In the genomic region with DNA sequence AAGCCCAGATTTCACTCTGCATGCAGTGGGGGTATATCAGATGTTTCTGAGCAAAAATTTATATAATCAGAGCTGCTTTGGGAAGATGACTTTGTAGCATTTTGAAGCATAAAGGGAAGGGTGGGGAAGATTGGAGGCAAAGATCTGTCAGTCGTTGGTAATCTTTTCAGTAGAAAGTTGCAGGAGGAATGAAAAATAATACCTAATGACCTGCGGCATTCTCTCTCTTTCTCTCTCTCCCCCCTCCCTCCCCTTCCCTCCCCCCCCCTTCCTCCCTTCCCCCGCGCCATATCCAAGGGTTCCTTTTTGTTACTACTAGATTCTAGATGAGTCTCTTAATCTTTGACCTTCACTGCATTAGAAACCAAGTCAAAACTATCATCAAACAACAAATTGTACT, we compare ENCODE assay signal across 16 cellular contexts. TPM values are rescaled to one million over a fixed set of nuclear protein-coding genes. Genes with fewer than 3 reads are reported as not detected.
DNase-seq lines count a peak whose midpoint lies in the region; ATAC-seq and TF ChIP-seq lines count a peak whose summit lies in the region.
"Had no signal": no experiment of that assay in that cellular context is flagged by ENCODE, and none has a peak within 500 bp of the region (broad histone marks: within the 10 kb centered on the region; RNA-seq: fewer than 3 reads in every experiment).

No MANE protein-coding gene starts in this region.

- no peaks in the 10 kb centered on the region for H3K9me3 ChIP-seq in BLaER1 treated with 17β-estradiol and CSF1 and Interleukin-3, amounts not matched to agents 10 nM and 100 nM (replicated peaks in 1 of 11)
- H3K9me3 ChIP-seq in Peyer's patch (no peaks in the 10 kb centered on the region), breast epithelium (no peaks in the 10 kb centered on the region)
- H3K9me3 ChIP-seq: mucosa of descending colon had no signal

- H3K4me3 Mint-ChIP-seq in activated T-helper 1 cell treated with anti-CD3 and anti-CD28 coated beads, Interleukin-12 subunit alpha, Interleukin-12 subunit beta, Interleukin-2, Interleukin-4 antibody, amounts not matched to agents 30 ng/mL and 10 ng/mL and 1 ng/mL, durations not matched to agents 14 hours and 24 hours and 36 hours = peak overlapping the region; percentile 25
- H3K4me3 Mint-ChIP-seq in nephron = peak overlapping the region; percentile 93 to 96 (median 95)

- intact Hi-C loops in activated T-helper 1 cell treated with anti-CD3 and anti-CD28 coated beads, Interleukin-12 subunit alpha, Interleukin-12 subunit beta, Interleukin-2, Interleukin-4 antibody, amounts not matched to agents 30 ng/mL and 10 ng/mL and 1 ng/mL, durations not matched to agents 14 hours and 24 hours and 36 hours (cut with micrococcal nuclease) = no loop called here
- intact Hi-C loops in breast epithelium (cut with DNase I; ENCODE audit: low total_unique reads) = no loop called here

- no peak overlapping the region for H3K27ac Mint-ChIP-seq in activated T-helper 1 cell treated with anti-CD3 and anti-CD28 coated beads, Interleukin-12 subunit alpha, Interleukin-12 subunit beta, Interleukin-2, Interleukin-4 antibody, amounts not matched to agents 30 ng/mL and 10 ng/mL and 1 ng/mL, durations not matched to agents 14 hours and 24 hours and 36 hours
- H3K27ac Mint-ChIP-seq in nephron = peak overlapping the region; percentile 7 to 98 (median 93)

- peak overlapping the region in 3 of 11 experiments; percentile 95 to 99 (median 98); a peak in 5 of 22 replicates for H3K9ac ChIP-seq in BLaER1 treated with 17β-estradiol and CSF1 and Interleukin-3, amounts not matched to agents 10 nM and 100 nM

- H3K27me3 Mint-ChIP-seq in activated T-helper 1 cell treated with anti-CD3 and anti-CD28 coated beads, Interleukin-12 subunit alpha, Interleukin-12 subunit beta, Interleukin-2, Interleukin-4 antibody, amounts not matched to agents 30 ng/mL and 10 ng/mL and 1 ng/mL, durations not matched to agents 14 hours and 24 hours and 36 hours (ENCODE audit: insufficient read depth) = peaks cover 55% of the 10 kb centered on the region
- no peaks in the 10 kb centered on the region for H3K27me3 Mint-ChIP-seq in nephron (ENCODE audit: low read depth)

- H3K9me3 Mint-ChIP-seq in activated T-helper 1 cell treated with anti-CD3 and anti-CD28 coated beads, Interleukin-12 subunit alpha, Interleukin-12 subunit beta, Interleukin-2, Interleukin-4 antibody, amounts not matched to agents 30 ng/mL and 10 ng/mL and 1 ng/mL, durations not matched to agents 14 hours and 24 hours and 36 hours = no peaks in the 10 kb centered on the region
- H3K9me3 Mint-ChIP-seq in nephron = no peaks in the 10 kb centered on the region

- H3K27ac ChIP-seq in BLaER1 treated with 17β-estradiol and CSF1 and Interleukin-3, amounts not matched to agents 10 nM and 100 nM = peak overlapping the region in 6 of 11 experiments; percentile 77 to 99 (median 92); a peak in 9 of 22 replicates
- H3K27ac ChIP-seq in Peyer's patch (peak overlapping the region in 2 of 4 donors; percentile 84 to 90), breast epithelium (no peak overlapping the region)

- peak overlapping the region in 10 of 11 experiments; percentile 74 to 94 (median 92); a peak in 16 of 22 replicates for H3K4me2 ChIP-seq in BLaER1 treated with 17β-estradiol and CSF1 and Interleukin-3, amounts not matched to agents 10 nM and 100 nM

- peaks cover 11% of the 10 kb centered on the region for H3K4me1 Mint-ChIP-seq in activated T-helper 1 cell treated with anti-CD3 and anti-CD28 coated beads, Interleukin-12 subunit alpha, Interleukin-12 subunit beta, Interleukin-2, Interleukin-4 antibody, amounts not matched to agents 30 ng/mL and 10 ng/mL and 1 ng/mL, durations not matched to agents 14 hours and 24 hours and 36 hours (ENCODE audit: low read depth)
- peaks cover 33% of the 10 kb centered on the region for H3K4me1 Mint-ChIP-seq in nephron

- peaks cover 0 to 10% (median 0%) of the 10 kb centered on the region in 11 experiments; a peak in 3 of 22 replicates for H4K20me1 ChIP-seq in BLaER1 treated with 17β-estradiol and CSF1 and Interleukin-3, amounts not matched to agents 10 nM and 100 nM

- H3K4me1 ChIP-seq in BLaER1 treated with 17β-estradiol and CSF1 and Interleukin-3, amounts not matched to agents 10 nM and 100 nM = peaks cover 35 to 70% (median 57%) of the 10 kb centered on the region in 10 experiments
- H3K4me1 ChIP-seq in Peyer's patch (peaks cover 0 to 16% (median 3%) of the 10 kb centered on the region in 4 donors), breast epithelium (no peaks in the 10 kb centered on the region)

- no peak for ATAC-seq in GM18519 (IDR thresholded peaks at IDR 0.05; ENCODE audit: low FRiP score, unreplicated experiment)

- TF ChIP-seq CTCF in nephron (IDR thresholded peaks at IDR 0.05; ENCODE audit: unreplicated experiment in 3 of 3) = no peak
- no peak for TF ChIP-seq CTCF in Peyer's patch (IDR thresholded peaks at IDR 0.05)
- no peak for TF ChIP-seq CTCF in breast epithelium (IDR thresholded peaks at IDR 0.05)

- DNase-seq in H7 (peak; percentile 13), Peyer's patch (no peak), breast epithelium (ENCODE audit: low spot score in 2 of 2) (no peak)
- DNase-seq in activated T-helper 1 cell treated with anti-CD3 and anti-CD28 coated beads, Interleukin-12 subunit alpha, Interleukin-12 subunit beta, Interleukin-2, Interleukin-4 antibody, amounts not matched to agents 30 ng/mL and 10 ng/mL and 1 ng/mL, durations not matched to agents 14 hours and 24 hours and 36 hours (ENCODE audit: low spot score) = no peak
- DNase-seq in stimulated activated naive CD4-positive, alpha-beta T cell (lab: John Stamatoyannopoulos, UW) = no peak
- DNase-seq: activated naive CD4-positive, alpha-beta T cell; effector CD4-positive, alpha-beta T cell; kidney glomerular epithelial cell; NCI-H187 treated with DMSO at 0.1 percent for 48 hours; NCI-H510A treated with DMSO at 0.1 percent for 48 hours had no signal

- H3K27me3 ChIP-seq in BLaER1 treated with 17β-estradiol and CSF1 and Interleukin-3, amounts not matched to agents 10 nM and 100 nM = no peaks in the 10 kb centered on the region
- peaks cover 8% of the 10 kb centered on the region for H3K27me3 ChIP-seq in H7 (ENCODE audit: control insufficient read depth, insufficient read depth, low read length)
- H3K27me3 ChIP-seq in Peyer's patch = no peaks in the 10 kb centered on the region
- no peaks in the 10 kb centered on the region for H3K27me3 ChIP-seq in breast epithelium

- peak overlapping the region in 2 of 10 experiments; percentile 94; a peak in 1 of 20 replicates for H3K4me3 ChIP-seq in BLaER1 treated with 17β-estradiol and CSF1 and Interleukin-3, amounts not matched to agents 10 nM and 100 nM
- H3K4me3 ChIP-seq in H7 (ENCODE audit: insufficient read depth, low read depth, low read length) (no peak overlapping the region), Peyer's patch (no peak overlapping the region), breast epithelium (no peak overlapping the region)

- H3K36me3 ChIP-seq in BLaER1 treated with 17β-estradiol and CSF1 and Interleukin-3, amounts not matched to agents 10 nM and 100 nM = no peaks in the 10 kb centered on the region
- no peaks in the 10 kb centered on the region for H3K36me3 ChIP-seq in H7 (replicated peaks; ENCODE audit: control insufficient read depth, insufficient read depth, low read length)
- no peaks in the 10 kb centered on the region for H3K36me3 ChIP-seq in Peyer's patch
- no peaks in the 10 kb centered on the region for H3K36me3 ChIP-seq in breast epithelium

- H3K36me3 Mint-ChIP-seq in activated T-helper 1 cell treated with anti-CD3 and anti-CD28 coated beads, Interleukin-12 subunit alpha, Interleukin-12 subunit beta, Interleukin-2, Interleukin-4 antibody, amounts not matched to agents 30 ng/mL and 10 ng/mL and 1 ng/mL, durations not matched to agents 14 hours and 24 hours and 36 hours (ENCODE audit: low read depth) = peaks cover 2% of the 10 kb centered on the region
- no peaks in the 10 kb centered on the region for H3K36me3 Mint-ChIP-seq in nephron (ENCODE audit: low read depth)

- TF ChIP-seq POLR2A in Peyer's patch (IDR thresholded peaks at IDR 0.05) (no peak), breast epithelium (IDR thresholded peaks at IDR 0.05) (no peak)

RNA-seq across cellular contexts. Expression of gene DMXL2, which starts 1.5 kb away (rescaled TPM):
- 17.1 and 25.3 TPM in 2 replicates for total RNA-seq in H7 (2014; rRNA removed; shearing (Covaris generic))
- 2.4 and 3.8 TPM in 2 replicates for total RNA-seq in activated T-helper 1 cell treated with anti-CD3 and anti-CD28 coated beads, Interleukin-12 subunit alpha, Interleukin-12 subunit beta, Interleukin-2, Interleukin-4 antibody, amounts not matched to agents 30 ng/mL and 10 ng/mL and 1 ng/mL, durations not matched to agents 14 hours and 24 hours and 36 hours
- total RNA-seq in Peyer's patch = 10 to 100 TPM; 34.7 to 81.2 (median 69.3) TPM
- total RNA-seq in breast epithelium = 10 to 100 TPM; 28.5 to 73.9 (median 36.4) TPM

RNA-seq across cellular contexts. Expression of gene SCG3, which starts 57.3 kb away (rescaled TPM):
- total RNA-seq in H7 (2014; rRNA removed; shearing (Covaris generic)) = 8.9 and 19.0 TPM in 2 replicates
- not detected in 2 replicates for total RNA-seq in activated T-helper 1 cell treated with anti-CD3 and anti-CD28 coated beads, Interleukin-12 subunit alpha, Interleukin-12 subunit beta, Interleukin-2, Interleukin-4 antibody, amounts not matched to agents 30 ng/mL and 10 ng/mL and 1 ng/mL, durations not matched to agents 14 hours and 24 hours and 36 hours
- total RNA-seq in Peyer's patch = 1 to 10 TPM in 2 of 4 donors, under 1 TPM in 2; 0.40 to 1.7 (median 0.95) TPM
- total RNA-seq in breast epithelium = under 1 TPM in 1 of 3 donors, not detected in 2; 0.33 TPM
- total RNA-seq: bronchial epithelial cell, pulmonary artery endothelial cell had no signal

Comparison
In these comparisons a context has a peak if more than half of its experiments do, and no peak if none do; other contexts are left out.
1. H3K27ac ChIP-seq: peak in BLaER1 treated with 17β-estradiol and CSF1 and Interleukin-3, amounts not matched to agents 10 nM and 100 nM (6 of 11); none in breast epithelium (0 of 2).